9 cellular contexts compared by ENCODE assay signal in the genomic region with DNA sequence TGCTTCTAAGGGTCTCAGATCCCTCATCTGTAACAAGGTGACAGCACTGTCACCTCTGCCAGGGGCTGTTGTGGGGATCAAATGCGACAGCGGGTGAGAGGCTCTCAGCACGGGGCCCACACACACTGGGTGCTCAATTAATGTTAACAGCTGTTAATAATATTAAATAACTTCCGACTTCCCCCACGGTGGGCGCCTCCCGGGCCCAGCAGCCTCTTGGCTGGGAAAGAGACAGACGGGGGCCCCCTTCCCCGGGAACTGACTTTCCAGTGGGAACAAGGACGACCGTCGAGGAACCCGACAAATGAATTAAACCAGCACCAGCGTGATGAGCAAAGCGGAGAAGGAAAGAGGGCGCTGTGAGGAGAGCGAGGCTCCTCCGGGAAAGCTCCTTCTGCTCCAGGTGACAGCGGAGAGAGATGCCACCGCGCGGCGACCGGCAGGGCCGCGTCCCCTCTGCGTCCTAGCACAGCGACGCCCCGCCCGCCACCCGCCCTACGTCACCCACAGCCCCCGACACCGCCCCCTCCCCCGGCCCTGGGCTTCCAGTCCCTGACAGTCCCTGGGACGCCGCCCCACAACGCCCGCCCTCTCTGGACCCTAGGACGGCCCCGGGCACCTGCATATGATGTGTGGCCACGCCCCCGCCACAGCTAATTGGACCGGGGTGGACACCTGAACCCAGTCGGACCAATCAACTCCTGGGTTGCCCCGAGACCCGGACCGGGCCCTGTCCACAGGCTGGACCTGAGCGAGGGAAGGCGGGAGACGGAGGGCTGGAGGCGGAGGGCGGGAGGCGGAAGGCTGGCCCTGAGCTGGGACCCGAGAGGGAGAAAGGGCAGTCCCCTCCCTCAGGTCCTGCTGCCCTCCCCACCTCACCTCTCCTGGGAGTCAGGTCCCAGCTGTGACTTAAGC. TPM values are rescaled to one million over a fixed set of nuclear protein-coding genes. Genes with fewer than 3 reads are reported as not detected.
A peak's percentile ranks its signal among the peaks of the same experiment; 100 is the strongest.
DNase-seq lines count a peak whose midpoint lies in the region; ATAC-seq and TF ChIP-seq lines count a peak whose summit lies in the region.
"Had no signal": no experiment of that assay in that cellular context is flagged by ENCODE, and none has a peak within 500 bp of the region (broad histone marks: within the 10 kb centered on the region; RNA-seq: fewer than 3 reads in every experiment).

No MANE protein-coding gene starts in this region.

- peak; percentile 54 for DNase-seq in COR-L47 (lab: John Stamatoyannopoulos, UW)
- peak; percentile 89 for DNase-seq in NCI-H510A (lab: John Stamatoyannopoulos, UW)
- peak; percentile 10 for DNase-seq in cerebellar cortex (ENCODE audit: low spot score)
- peak; percentile 80 to 87 (median 85) for DNase-seq in mucosa of descending colon
- no peak for DNase-seq in HuH-7.5 (ENCODE audit: low spot score)
- no peak for DNase-seq in SJCRH30
- no peak for DNase-seq in GOT3 (lab: John Stamatoyannopoulos, UW)

- H3K27ac ChIP-seq in SJCRH30: no peak overlapping the region

- no peaks in the 10 kb centered on the region for H3K27me3 ChIP-seq in SJCRH30

- no peaks in the 10 kb centered on the region for H3K9me3 ChIP-seq in mucosa of descending colon
- no peaks in the 10 kb centered on the region for H3K9me3 ChIP-seq in SJCRH30 (replicated peaks)

- TF ChIP-seq CTCF in mucosa of descending colon (IDR thresholded peaks at IDR 0.05): no peak

- H3K4me3 ChIP-seq in mucosa of descending colon (no peak overlapping the region), SJCRH30 (no peak overlapping the region)

- intact Hi-C loops in mucosa of descending colon (cut with DNase I, micrococcal nuclease): no loop called here

- H3K36me3 ChIP-seq in mucosa of descending colon (ENCODE audit: low read depth) (no peaks in the 10 kb centered on the region), SJCRH30 (no peaks in the 10 kb centered on the region)

- peak; percentile 95 for ATAC-seq in mucosa of descending colon
- ATAC-seq in HG03135 (IDR thresholded peaks at IDR 0.05; ENCODE audit: unreplicated experiment): no peak

- no peaks in the 10 kb centered on the region for H3K4me1 ChIP-seq in mucosa of descending colon (ENCODE audit: low read depth)
- H3K4me1 ChIP-seq in SJCRH30: peaks cover 6% of the 10 kb centered on the region; the same call in 1 of the 2 replicates

RNA-seq across cellular contexts. Expression of a gene that starts 38.2 kb away (rescaled TPM):
- under 1 TPM in 1 of 3 donors, not detected in 2; 0.22 TPM for total RNA-seq in mucosa of descending colon
- total RNA-seq in SJCRH30 (2014; rRNA removed; shearing (Covaris generic)): 0.47 and 0.89 TPM in 2 replicates
- total RNA-seq: fibroblast of villous mesenchyme had no signal

Comparison
In these comparisons a context has a peak if more than half of its experiments do, and no peak if none do; other contexts are left out.
1. DNase-seq: peak in COR-L47 (single experiment), NCI-H510A (single experiment), cerebellar cortex (single experiment) and mucosa of descending colon (3 of 3); none in HuH-7.5 (single experiment), SJCRH30 (0 of 2) and GOT3 (single experiment).